ENCODE assay signal across 36 cellular contexts in the genomic region with DNA sequence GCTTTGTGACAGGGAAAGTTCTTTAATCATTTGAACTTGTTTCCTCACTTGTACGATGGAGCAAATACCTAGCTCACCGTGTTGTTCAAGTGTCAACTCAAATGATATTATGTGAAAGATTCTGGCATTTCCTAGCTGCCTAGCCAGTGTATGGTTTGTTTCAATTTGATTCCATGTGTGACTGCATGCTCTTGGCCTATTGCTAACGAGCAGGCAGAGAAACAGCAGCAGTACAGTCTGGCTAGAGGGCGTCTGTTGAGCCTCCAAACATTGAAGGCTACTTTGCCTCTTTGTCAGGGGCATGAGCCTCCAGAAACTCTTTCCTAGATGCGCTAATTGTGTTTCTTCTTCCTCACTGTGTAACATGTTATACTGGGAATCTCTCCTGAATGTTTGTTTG.
"Had no signal": no experiment of that assay in that cellular context is flagged by ENCODE, and none has a peak within 500 bp of the region (broad histone marks: within the 10 kb centered on the region; RNA-seq: fewer than 3 reads in every experiment).

No MANE protein-coding gene starts in this region.

- FAIRE-seq: astrocyte had no signal

- H3K27ac ChIP-seq: adrenal gland, body of pancreas, brain microvascular endothelial cell, breast epithelium, cardiac muscle cell, WERI-Rb-1 had no signal

- H3K4me3 ChIP-seq: adrenal gland, body of pancreas, breast epithelium, cardiac muscle cell had no signal

- H3K27me3 ChIP-seq: adrenal gland, body of pancreas, brain microvascular endothelial cell, breast epithelium, cardiac muscle cell had no signal

- H3K4me1 ChIP-seq: adrenal gland, body of pancreas, breast epithelium had no signal

- DNase-seq: activated CD4-positive, alpha-beta T cell treated with anti-CD3 and anti-CD28 coated beads for 1 hour; activated CD4-positive, alpha-beta T cell treated with anti-CD3 and anti-CD28 coated beads for 36 hours; activated CD4-positive, alpha-beta T cell treated with anti-CD3 and anti-CD28 coated beads for 48 hours; activated CD4-positive, alpha-beta T cell treated with anti-CD3 and anti-CD28 coated beads, Interleukin-2, amount 10 ng/mL, durations not matched to agents 7 days and 5 days; activated CD4-positive, alpha-beta T cell treated with anti-CD3 and anti-CD28 coated beads, Interleukin-2, amount 50 U/mL, for 48 hours; activated CD4-positive, CD25-positive, alpha-beta regulatory T cell; activated CD8-positive, alpha-beta memory T cell treated with anti-CD3 and anti-CD28 coated beads, Interleukin-2, amount 50 U/mL, for 4 hours; activated CD8-positive, alpha-beta T cell treated with anti-CD3 and anti-CD28 coated beads for 36 hours; activated effector memory CD4-positive, alpha-beta T cell treated with anti-CD3 and anti-CD28 coated beads, Interleukin-2, amount 50 U/mL, for 16 hours; activated gamma-delta T cell treated with Interleukin-2 at 50 U/mL for 16 hours; activated naive CD4-positive, alpha-beta T cell; activated naive CD4-positive, alpha-beta T cell treated with anti-CD3 and anti-CD28 coated beads for 36 hours; activated naive CD4-positive, alpha-beta T cell treated with anti-CD3 and anti-CD28 coated beads, Interleukin-2, amount 50 U/mL, for 16 hours; activated naive CD8-positive, alpha-beta T cell treated with anti-CD3 and anti-CD28 coated beads for 36 hours; activated T-cell treated with anti-CD3 and anti-CD28 coated beads for 4 hours; activated T-cell treated with anti-CD3 and anti-CD28 coated beads, Interleukin-2, amount 50 U/mL, for 1 hour; activated T-cell treated with anti-CD3 and anti-CD28 coated beads, Interleukin-2, amount 50 U/mL, for 4 hours; activated T-cell treated with anti-CD3 and anti-CD28 coated beads, Interleukin-2, amount 50 U/mL, for 72 hours; adrenal gland; amniotic stem cell; aorta; body of pancreas; brain microvascular endothelial cell; caudate nucleus; cerebellar nuclear complex; T-helper 1 cell; T-helper 2 cell; T-helper 9 cell; WERI-Rb-1 had no signal

- ATAC-seq: activated CD4-positive, alpha-beta T cell treated with anti-CD3 and anti-CD28 coated beads for 36 hours; activated CD4-positive, CD25-positive, alpha-beta regulatory T cell treated with anti-CD3 and anti-CD28 coated beads, Interleukin-2, amount 50 U/mL, for 24 hours; activated CD8-positive, alpha-beta T cell treated with anti-CD3 and anti-CD28 coated beads for 36 hours; activated naive CD4-positive, alpha-beta T cell treated with anti-CD3 and anti-CD28 coated beads, Interleukin-2, amount 50 U/mL, for 72 hours; activated T-cell treated with anti-CD3 and anti-CD28 coated beads, Interleukin-2, amount 50 U/mL, for 4 hours; activated T-cell treated with anti-CD3 and anti-CD28 coated beads, Interleukin-2, amount 50 U/mL, for 72 hours; activated T-helper 17 cell treated with anti-CD3 and anti-CD28 coated beads, Interleukin-2, amount 50 U/mL, for 72 hours; body of pancreas; WTC11 had no signal

- H3K36me3 ChIP-seq: adrenal gland, brain microvascular endothelial cell, breast epithelium, cardiac muscle cell, WERI-Rb-1 had no signal

- H3K9me3 ChIP-seq: adrenal gland, body of pancreas, breast epithelium had no signal
